ENCODE assay signal across 28 cellular contexts in the genomic region with DNA sequence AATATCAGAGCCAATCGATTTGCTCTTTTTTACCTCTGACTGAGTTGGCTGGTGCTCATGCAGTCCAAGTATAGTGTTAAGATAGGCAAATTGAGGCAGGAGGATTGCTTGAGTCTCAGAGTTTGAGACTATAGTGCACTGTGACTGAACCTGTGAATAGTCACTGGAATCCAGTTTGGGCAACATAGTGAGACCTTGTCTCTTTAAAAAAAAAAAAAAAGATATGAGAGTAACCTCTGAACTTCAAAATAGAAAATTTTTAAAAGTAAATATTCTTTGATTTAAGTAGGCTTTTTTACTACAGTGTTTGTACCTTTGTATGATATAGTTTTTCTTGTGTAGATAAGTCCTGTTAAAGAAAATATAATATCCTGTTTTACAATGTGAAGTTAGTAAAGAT.
"Had no signal": no experiment of that assay in that cellular context is flagged by ENCODE, and none has a peak within 500 bp of the region (broad histone marks: within the 10 kb centered on the region; RNA-seq: fewer than 3 reads in every experiment).

No MANE protein-coding gene starts in this region.

- H3K36me3 ChIP-seq: breast epithelium had no signal

- H3K4me3 ChIP-seq: adrenal gland, breast epithelium, SJSA1 had no signal

- H3K4me1 ChIP-seq: breast epithelium had no signal

- DNase-seq: activated CD4-positive, alpha-beta T cell treated with anti-CD3 and anti-CD28 coated beads for 48 hours; activated CD4-positive, alpha-beta T cell treated with anti-CD3 and anti-CD28 coated beads, Interleukin-2, amount 50 U/mL, for 4 hours; activated CD4-positive, CD25-positive, alpha-beta regulatory T cell treated with anti-CD3 and anti-CD28 coated beads, Interleukin-2, amount 50 U/mL, for 72 hours; activated CD8-positive, alpha-beta memory T cell treated with anti-CD3 and anti-CD28 coated beads, Interleukin-2, amount 50 U/mL, for 48 hours; activated CD8-positive, alpha-beta T cell treated with anti-CD3 and anti-CD28 coated beads, Interleukin-2, amount 10 ng/mL, durations not matched to agents 7 days and 5 days; activated naive CD4-positive, alpha-beta T cell treated with anti-CD3 and anti-CD28 coated beads, Interleukin-2, amount 50 U/mL, for 16 hours; activated naive CD8-positive, alpha-beta T cell treated with anti-CD3 and anti-CD28 coated beads, Interleukin-2, amount 10 ng/mL, durations not matched to agents 7 days and 5 days; activated T-cell treated with anti-CD3 and anti-CD28 coated beads, Interleukin-2, amount 50 U/mL, for 1 hour; adrenal gland; anterior cingulate cortex; caudate nucleus; MM.1S; NCI-H1105; NCI-H1436; NCI-H1694 treated with DMSO at 0.1 percent for 48 hours; NCI-H2029 treated with DMSO at 0.1 percent for 48 hours; NCI-H345; NCI-H510A treated with DMSO at 0.1 percent for 48 hours; NCI-H69; SHP77; T-helper 17 cell; T-helper 9 cell had no signal

- ATAC-seq: activated CD8-positive, alpha-beta T cell treated with anti-CD3 and anti-CD28 coated beads, Interleukin-2, amount 10 ng/mL, durations not matched to agents 7 days and 5 days; SK-N-SH treated with all-trans-retinoic acid at 6 μM for 48 hours; T-helper 17 cell; WTC11 had no signal

- FAIRE-seq: RCC 7860 had no signal

- H3K4me2 ChIP-seq: KMS-11 had no signal

- H3K27me3 ChIP-seq: adrenal gland, breast epithelium, SJSA1 had no signal

- H3K9ac ChIP-seq: KMS-11 had no signal

- H3K9me3 ChIP-seq: adrenal gland, breast epithelium, SJSA1 had no signal

- H3K27ac ChIP-seq: adrenal gland, breast epithelium, KMS-11, SJSA1 had no signal
